Comparison of ENCODE assay signal across 31 cellular contexts in genomic region chr7:106844286-106844997, GRCh38. TPM values are rescaled to one million over a fixed set of nuclear protein-coding genes. Genes with fewer than 3 reads are reported as not detected.
"Had no signal": no experiment of that assay in that cellular context is flagged by ENCODE, and none has a peak within 500 bp of the region (broad histone marks: within the 10 kb centered on the region; RNA-seq: fewer than 3 reads in every experiment).

No MANE protein-coding gene starts in this region.

- H3K36me3 ChIP-seq: ascending aorta, cardiac muscle cell, Peyer's patch, SJSA1 had no signal

- FAIRE-seq: TTC549 had no signal

- ATAC-seq: activated CD8-positive, alpha-beta T cell treated with anti-CD3 and anti-CD28 coated beads for 36 hours; activated T-cell treated with anti-CD3 and anti-CD28 coated beads, Interleukin-2, amount 50 U/mL, for 72 hours; activated T-helper 17 cell treated with anti-CD3 and anti-CD28 coated beads, Interleukin-2, amount 50 U/mL, for 72 hours; PC-3 had no signal

- H3K4me3 ChIP-seq: ascending aorta, cardiac muscle cell, Peyer's patch, SJSA1 had no signal

- H3K4me2 ChIP-seq: KMS-11 had no signal

- DNase-seq: activated CD4-positive, alpha-beta T cell treated with anti-CD3 and anti-CD28 coated beads, Interleukin-2, amount 10 ng/mL, durations not matched to agents 24 days and 14 days; activated CD4-positive, alpha-beta T cell treated with anti-CD3 and anti-CD28 coated beads, Interleukin-2, amount 50 U/mL, for 4 hours; activated CD8-positive, alpha-beta T cell treated with anti-CD3 and anti-CD28 coated beads for 36 hours; activated effector memory CD4-positive, alpha-beta T cell treated with anti-CD3 and anti-CD28 coated beads, Interleukin-2, amount 50 U/mL, for 16 hours; activated naive CD4-positive, alpha-beta T cell; activated naive CD4-positive, alpha-beta T cell treated with anti-CD3 and anti-CD28 coated beads, Interleukin-2, amount 50 U/mL, for 16 hours; activated naive CD8-positive, alpha-beta T cell treated with anti-CD3 and anti-CD28 coated beads, Interleukin-2, amount 10 ng/mL, durations not matched to agents 7 days and 5 days; activated T-cell treated with anti-CD3 and anti-CD28 coated beads, Interleukin-2, amount 50 U/mL, for 1 hour; activated T-cell treated with anti-CD3 and anti-CD28 coated beads, Interleukin-2, amount 50 U/mL, for 72 hours; amygdala; NCI-H1105; NCI-H1436 treated with DMSO at 0.1 percent for 48 hours; NCI-H1694 treated with DMSO at 0.1 percent for 48 hours; NCI-H2029; NCI-H2171; NCI-H510A; NCI-H526; NCI-H748 treated with DMSO at 0.1 percent for 48 hours; NK-92 treated with Interleukin-12 subunit alpha and Interleukin-12 subunit beta, amount 100 ng/mL, for 24 hours; PC-3; Peyer's patch; RPMI8226; SHP77 treated with DMSO at 0.1 percent for 48 hours had no signal

- H3K4me3 Mint-ChIP-seq: activated CD4-positive, alpha-beta T cell treated with anti-CD3 and anti-CD28 coated beads, Interleukin-2, amount 10 ng/mL, durations not matched to agents 24 days and 14 days; activated CD8-positive, alpha-beta T cell treated with anti-CD3 and anti-CD28 coated beads for 36 hours; activated naive CD8-positive, alpha-beta T cell treated with anti-CD3 and anti-CD28 coated beads, Interleukin-2, amount 10 ng/mL, durations not matched to agents 7 days and 5 days; activated T-cell treated with anti-CD3 and anti-CD28 coated beads, Interleukin-2, amount 50 U/mL, for 72 hours; activated T-helper 17 cell treated with anti-CD3 and anti-CD28 coated beads, Interleukin-2, amount 50 U/mL, for 72 hours; T-helper 1 cell treated with Interleukin-12 subunit alpha and Interleukin-12 subunit beta and Interleukin-4 antibody, amounts not matched to agents 30 μg/mL and 1 μg/mL, for 36 hours; T-helper 2 cell treated with Interferon-gamma antibody and Interleukin-4, amounts not matched to agents 5 μg/mL and 100 μg/mL, for 36 hours had no signal

- H3K27ac ChIP-seq: ascending aorta, cardiac muscle cell, KMS-11, Peyer's patch, SJSA1 had no signal

- H3K9ac ChIP-seq: KMS-11 had no signal

- H3K9me3 ChIP-seq: ascending aorta, Peyer's patch, SJSA1 had no signal

- H3K4me1 Mint-ChIP-seq: activated CD4-positive, alpha-beta T cell treated with anti-CD3 and anti-CD28 coated beads, Interleukin-2, amount 10 ng/mL, durations not matched to agents 24 days and 14 days; activated naive CD8-positive, alpha-beta T cell treated with anti-CD3 and anti-CD28 coated beads, Interleukin-2, amount 10 ng/mL, durations not matched to agents 7 days and 5 days; activated T-helper 17 cell treated with anti-CD3 and anti-CD28 coated beads, Interleukin-2, amount 50 U/mL, for 72 hours had no signal

- H3K4me1 ChIP-seq: ascending aorta, Peyer's patch had no signal

- H3K27ac Mint-ChIP-seq: activated CD4-positive, alpha-beta T cell treated with anti-CD3 and anti-CD28 coated beads, Interleukin-2, amount 10 ng/mL, durations not matched to agents 24 days and 14 days; activated CD8-positive, alpha-beta T cell treated with anti-CD3 and anti-CD28 coated beads for 36 hours; activated naive CD8-positive, alpha-beta T cell treated with anti-CD3 and anti-CD28 coated beads, Interleukin-2, amount 10 ng/mL, durations not matched to agents 7 days and 5 days; activated T-cell treated with anti-CD3 and anti-CD28 coated beads, Interleukin-2, amount 50 U/mL, for 72 hours; activated T-helper 17 cell treated with anti-CD3 and anti-CD28 coated beads, Interleukin-2, amount 50 U/mL, for 72 hours; T-helper 1 cell treated with Interleukin-12 subunit alpha and Interleukin-12 subunit beta and Interleukin-4 antibody, amounts not matched to agents 30 μg/mL and 1 μg/mL, for 36 hours; T-helper 2 cell treated with Interferon-gamma antibody and Interleukin-4, amounts not matched to agents 5 μg/mL and 100 μg/mL, for 36 hours had no signal

- H3K9me3 Mint-ChIP-seq: activated CD8-positive, alpha-beta T cell treated with anti-CD3 and anti-CD28 coated beads for 36 hours; activated T-helper 17 cell treated with anti-CD3 and anti-CD28 coated beads, Interleukin-2, amount 50 U/mL, for 72 hours; T-helper 1 cell treated with Interleukin-12 subunit alpha and Interleukin-12 subunit beta and Interleukin-4 antibody, amounts not matched to agents 30 μg/mL and 1 μg/mL, for 36 hours; T-helper 2 cell treated with Interferon-gamma antibody and Interleukin-4, amounts not matched to agents 5 μg/mL and 100 μg/mL, for 36 hours had no signal

- H3K27me3 ChIP-seq: ascending aorta, cardiac muscle cell, Peyer's patch, SJSA1 had no signal

- H3K27me3 Mint-ChIP-seq: activated CD8-positive, alpha-beta T cell treated with anti-CD3 and anti-CD28 coated beads for 36 hours had no signal

RNA-seq across cellular contexts. Expression of gene PIK3CG, which starts 20.6 kb away (rescaled TPM):
- total RNA-seq: PC-3 had no signal
- polyA plus RNA-seq: cardiac muscle cell had no signal
